Comparison of ENCODE assay signal across 8 cellular contexts in the genomic region with DNA sequence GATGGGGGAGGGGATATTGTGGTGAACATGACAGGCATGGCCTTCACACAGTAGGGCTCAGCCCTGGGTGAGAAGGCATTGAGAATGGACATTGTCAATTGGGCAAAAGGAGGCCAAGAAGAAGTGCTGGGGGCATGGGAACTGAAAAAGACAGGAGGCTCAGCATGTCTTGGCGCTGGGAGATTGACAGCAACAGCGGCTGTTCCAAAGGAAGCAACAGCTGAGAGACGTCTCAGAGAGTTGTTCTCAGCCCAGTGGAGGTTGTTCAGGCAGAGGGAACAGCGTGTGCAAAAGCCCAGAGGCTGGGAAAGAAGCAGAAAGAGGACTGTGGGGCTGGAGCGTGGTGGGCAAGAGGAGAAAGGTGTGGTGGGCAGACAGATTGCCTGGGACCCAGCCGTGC. TPM values are rescaled to one million over a fixed set of nuclear protein-coding genes. Genes with fewer than 3 reads are reported as not detected.
A peak's percentile ranks its signal among the peaks of the same experiment; 100 is the strongest.
DNase-seq lines count a peak whose midpoint lies in the region; ATAC-seq and TF ChIP-seq lines count a peak whose summit lies in the region.
"Not testable (repeated sequence)": the region's sequence is repeated elsewhere in the genome, so short reads cannot be mapped to it uniquely, and the experiment has no call there.

No MANE protein-coding gene starts in this region.

- not testable (repeated sequence) for H2AFZ ChIP-seq in H9 (ENCODE audit: low read length)

- H3K18ac ChIP-seq in H9 (ENCODE audit: insufficient read length, low read depth, low read length) = not testable (repeated sequence)

- intact Hi-C loops in CD14-positive monocyte (cut with micrococcal nuclease) = not testable (repeated sequence)

- not testable (repeated sequence) for H4K8ac ChIP-seq in H9 (replicated peaks; ENCODE audit: insufficient read length, low read depth, low read length)

- H3K4me1 Mint-ChIP-seq in CD14-positive monocyte (peaks cover 10% of the 10 kb centered on the region), H9 (peaks cover 38 to 42% of the 10 kb centered on the region in 2 experiments), immature natural killer cell (peaks cover 0 to 10% of the 10 kb centered on the region in 2 donors)
- peaks cover 14% of the 10 kb centered on the region for H3K4me1 Mint-ChIP-seq in activated CD8-positive, alpha-beta T cell treated with anti-CD3 and anti-CD28 coated beads, Interleukin-2, amount 10 ng/mL, durations not matched to agents 7 days and 5 days (ENCODE audit: low read depth)
- peaks cover 12% of the 10 kb centered on the region for H3K4me1 Mint-ChIP-seq in activated naive CD8-positive, alpha-beta T cell (ENCODE audit: low read depth)
- H3K4me1 Mint-ChIP-seq in natural killer cell treated with Interleukin-12 subunit alpha and Interleukin-12 subunit beta and Interleukin-15 and Interleukin-18, amount 100 ng/mL, for 72 hours (ENCODE audit: low read depth in 2 of 2) = peaks cover 9 to 10% of the 10 kb centered on the region in 2 donors
- H3K4me1 Mint-ChIP-seq in stimulated activated memory B cell treated with anti-CD40 and anti-IgM and Interleukin-4, amounts not matched to agents 10 μg/mL and 1 μg/mL and 100 μg/mL, for 72 hours = peaks cover 23% of the 10 kb centered on the region

- POLR2A ChIA-PET in activated CD8-positive, alpha-beta T cell treated with anti-CD3 and anti-CD28 coated beads, Interleukin-2, amount 10 ng/mL, durations not matched to agents 7 days and 5 days (lab: Charles Lee) = not testable (repeated sequence)

- CTCF ChIA-PET in activated CD8-positive, alpha-beta T cell treated with anti-CD3 and anti-CD28 coated beads, Interleukin-2, amount 10 ng/mL, durations not matched to agents 7 days and 5 days (lab: Charles Lee) = interaction anchor here (0.6 to 2.0 kb wide), 19 partner anchors 9 to 260 kb away, joined by 3 to 13 read pairs (median 4); no protein-coding TSS in a partner anchor

- not testable (repeated sequence) for H3K23me2 ChIP-seq in H9 (ENCODE audit: insufficient read length, low read depth, low read length, poor library complexity, severe bottlenecking)

- not testable (repeated sequence) for H3K4me1 ChIP-seq in H9 (ENCODE audit: insufficient read depth, low read length)

- not testable (repeated sequence) for H3K27ac ChIP-seq in H9 (ENCODE audit: insufficient read length, low read depth, low read length)
- peak overlapping the region; percentile 57; the same call in 1 of the 2 replicates for H3K27ac ChIP-seq in VCaP

- not testable (repeated sequence) for H3K9ac ChIP-seq in H9 (ENCODE audit: extremely low read depth, insufficient read length, low read length)

- H4K5ac ChIP-seq in H9 (ENCODE audit: insufficient read length, low read depth, low read length) = not testable (repeated sequence)

- H3K79me2 ChIP-seq in H9 (ENCODE audit: insufficient read depth, low read length) = not testable (repeated sequence)

- no CpG with 5 or more reads among the region's 6 CpGs for WGBS in H9 (ENCODE audit: extremely low coverage, insufficient read length, low lambda C conversion rate)

- not testable (repeated sequence) for H3K27me3 ChIP-seq in H9 (ENCODE audit: insufficient read depth, low read length)

- not testable (repeated sequence) for DNase-seq in CD14-positive monocyte (ENCODE audit: low spot score); H9; activated CD8-positive, alpha-beta T cell treated with anti-CD3 and anti-CD28 coated beads, Interleukin-2, amount 10 ng/mL, durations not matched to agents 7 days and 5 days; immature natural killer cell; natural killer cell treated with Interleukin-12 subunit alpha and Interleukin-12 subunit beta and Interleukin-15 and Interleukin-18, amount 100 ng/mL, for 72 hours (ENCODE audit: low spot score)

- not testable (repeated sequence) for TF ChIP-seq CTCF in CD14-positive monocyte (IDR thresholded peaks at IDR 0.05); H9 (conservative IDR thresholded peaks at IDR 0.05); VCaP (conservative IDR thresholded peaks at IDR 0.05)

- H3K56ac ChIP-seq in H9 (ENCODE audit: insufficient read length, low read depth, low read length) = not testable (repeated sequence)

- not testable (repeated sequence) for H2BK15ac ChIP-seq in H9 (ENCODE audit: low read depth, low read length)

- H3K9me3 ChIP-seq in H9 (ENCODE audit: control insufficient read depth, low read depth, low read length) = not testable (repeated sequence)

- not testable (repeated sequence) for H4K91ac ChIP-seq in H9 (ENCODE audit: insufficient read length, low read depth, low read length)

- H3K9me3 Mint-ChIP-seq in CD14-positive monocyte; H9; activated CD8-positive, alpha-beta T cell treated with anti-CD3 and anti-CD28 coated beads, Interleukin-2, amount 10 ng/mL, durations not matched to agents 7 days and 5 days (ENCODE audit: insufficient read depth); activated naive CD8-positive, alpha-beta T cell (ENCODE audit: low read depth); immature natural killer cell; natural killer cell treated with Interleukin-12 subunit alpha and Interleukin-12 subunit beta and Interleukin-15 and Interleukin-18, amount 100 ng/mL, for 72 hours; stimulated activated memory B cell treated with anti-CD40 and anti-IgM and Interleukin-4, amounts not matched to agents 10 μg/mL and 1 μg/mL and 100 μg/mL, for 72 hours: not testable (repeated sequence)

- H3K14ac ChIP-seq in H9 (ENCODE audit: insufficient read depth, low read length) = not testable (repeated sequence)

- H3K36me3 Mint-ChIP-seq in CD14-positive monocyte; H9 (ENCODE audit: insufficient read depth in 1 of 3, low read depth in 3 of 3); activated CD8-positive, alpha-beta T cell treated with anti-CD3 and anti-CD28 coated beads, Interleukin-2, amount 10 ng/mL, durations not matched to agents 7 days and 5 days (ENCODE audit: low read depth); activated naive CD8-positive, alpha-beta T cell; immature natural killer cell; natural killer cell treated with Interleukin-12 subunit alpha and Interleukin-12 subunit beta and Interleukin-15 and Interleukin-18, amount 100 ng/mL, for 72 hours; stimulated activated memory B cell treated with anti-CD40 and anti-IgM and Interleukin-4, amounts not matched to agents 10 μg/mL and 1 μg/mL and 100 μg/mL, for 72 hours: not testable (repeated sequence)

- not testable (repeated sequence) for H2BK120ac ChIP-seq in H9 (ENCODE audit: low read depth, low read length, poor library complexity, severe bottlenecking)

- not testable (repeated sequence) for H2BK12ac ChIP-seq in H9 (ENCODE audit: insufficient read length, low read depth, low read length)

- H3K4me2 ChIP-seq in H9 (ENCODE audit: insufficient read depth, insufficient read length, low read length) = not testable (repeated sequence)

- not testable (repeated sequence) for H3T11ph ChIP-seq in H9 (ENCODE audit: low read length)

- not testable (repeated sequence) for H3K4ac ChIP-seq in H9 (ENCODE audit: low read depth, low read length)

- H2BK5ac ChIP-seq in H9 (ENCODE audit: insufficient read length, low read length) = not testable (repeated sequence)

- not testable (repeated sequence) for H2BK20ac ChIP-seq in H9 (ENCODE audit: low read depth, low read length, poor library complexity, severe bottlenecking)

- H3K23ac ChIP-seq in H9 (ENCODE audit: insufficient read length, low read depth, low read length) = not testable (repeated sequence)

- H3K27ac Mint-ChIP-seq in CD14-positive monocyte = peak overlapping the region in 1 of 7 donors; percentile 65
- H3K27ac Mint-ChIP-seq in H9 = peak overlapping the region in 1 of 3 experiments; percentile 44; a peak in 2 of 7 replicates
- not testable (repeated sequence) for H3K27ac Mint-ChIP-seq in activated CD8-positive, alpha-beta T cell treated with anti-CD3 and anti-CD28 coated beads, Interleukin-2, amount 10 ng/mL, durations not matched to agents 7 days and 5 days; stimulated activated memory B cell treated with anti-CD40 and anti-IgM and Interleukin-4, amounts not matched to agents 10 μg/mL and 1 μg/mL and 100 μg/mL, for 72 hours
- peak overlapping the region; percentile 68 for H3K27ac Mint-ChIP-seq in activated naive CD8-positive, alpha-beta T cell
- peak overlapping the region in 2 of 6 donors; percentile 30 to 71 for H3K27ac Mint-ChIP-seq in immature natural killer cell
- peak overlapping the region in 1 of 2 donors; percentile 12 for H3K27ac Mint-ChIP-seq in natural killer cell treated with Interleukin-12 subunit alpha and Interleukin-12 subunit beta and Interleukin-15 and Interleukin-18, amount 100 ng/mL, for 72 hours

- H3K4me3 Mint-ChIP-seq in CD14-positive monocyte = peak overlapping the region; percentile 54 to 64
- peak overlapping the region; percentile 13 to 73; a peak in 3 of 5 replicates for H3K4me3 Mint-ChIP-seq in H9
- peak overlapping the region; percentile 23 for H3K4me3 Mint-ChIP-seq in activated CD8-positive, alpha-beta T cell treated with anti-CD3 and anti-CD28 coated beads, Interleukin-2, amount 10 ng/mL, durations not matched to agents 7 days and 5 days
- H3K4me3 Mint-ChIP-seq in activated naive CD8-positive, alpha-beta T cell = peak overlapping the region; percentile 76
- peak overlapping the region in 4 of 5 donors; percentile 54 to 64 (median 62) for H3K4me3 Mint-ChIP-seq in immature natural killer cell
- peak overlapping the region; percentile 94 for H3K4me3 Mint-ChIP-seq in natural killer cell treated with Interleukin-12 subunit alpha and Interleukin-12 subunit beta and Interleukin-15 and Interleukin-18, amount 100 ng/mL, for 72 hours
- peak overlapping the region; percentile 62 for H3K4me3 Mint-ChIP-seq in stimulated activated memory B cell treated with anti-CD40 and anti-IgM and Interleukin-4, amounts not matched to agents 10 μg/mL and 1 μg/mL and 100 μg/mL, for 72 hours

- H3K27me3 Mint-ChIP-seq in CD14-positive monocyte (ENCODE audit: low read depth in 3 of 3) = peaks cover 40 to 75% (median 70%) of the 10 kb centered on the region in 3 donors
- H3K27me3 Mint-ChIP-seq in H9 (ENCODE audit: low read depth) = peaks cover 42% of the 10 kb centered on the region
- H3K27me3 Mint-ChIP-seq in activated CD8-positive, alpha-beta T cell treated with anti-CD3 and anti-CD28 coated beads, Interleukin-2, amount 10 ng/mL, durations not matched to agents 7 days and 5 days (ENCODE audit: low read depth) = peaks cover 45% of the 10 kb centered on the region
- H3K27me3 Mint-ChIP-seq in activated naive CD8-positive, alpha-beta T cell = not testable (repeated sequence)
- H3K27me3 Mint-ChIP-seq in immature natural killer cell (ENCODE audit: low read depth in 3 of 3) = peaks cover 3 to 12% (median 8%) of the 10 kb centered on the region in 3 donors
- H3K27me3 Mint-ChIP-seq in natural killer cell treated with Interleukin-12 subunit alpha and Interleukin-12 subunit beta and Interleukin-15 and Interleukin-18, amount 100 ng/mL, for 72 hours = peaks cover 27 to 32% of the 10 kb centered on the region in 2 donors
- H3K27me3 Mint-ChIP-seq in stimulated activated memory B cell treated with anti-CD40 and anti-IgM and Interleukin-4, amounts not matched to agents 10 μg/mL and 1 μg/mL and 100 μg/mL, for 72 hours = peaks cover 83% of the 10 kb centered on the region

- ATAC-seq in activated CD8-positive, alpha-beta T cell treated with anti-CD3 and anti-CD28 coated beads, Interleukin-2, amount 10 ng/mL, durations not matched to agents 7 days and 5 days; natural killer cell treated with Interleukin-12 subunit alpha and Interleukin-12 subunit beta and Interleukin-15 and Interleukin-18, amount 100 ng/mL, for 72 hours; stimulated activated memory B cell treated with anti-CD40 and anti-IgM and Interleukin-4, amounts not matched to agents 10 μg/mL and 1 μg/mL and 100 μg/mL, for 72 hours: not testable (repeated sequence)

- H4K20me1 ChIP-seq in H9 (ENCODE audit: control insufficient read depth, insufficient read depth, insufficient read length) = not testable (repeated sequence)

- H3K79me1 ChIP-seq in H9 (ENCODE audit: insufficient read depth, low read depth, low read length, poor library complexity, severe bottlenecking) = not testable (repeated sequence)

- H2AK5ac ChIP-seq in H9 (ENCODE audit: insufficient read length, low read length) = not testable (repeated sequence)

RNA-seq across cellular contexts. Expression of gene UNC93B1, which starts 47.7 kb away (rescaled TPM):
- 100 to 1,000 TPM; 185 to 220 TPM for polyA plus RNA-seq in CD14-positive monocyte
- total RNA-seq in H9 (2021) = 21.7 and 23.3 TPM in 2 replicates
- total RNA-seq in activated CD8-positive, alpha-beta T cell treated with anti-CD3 and anti-CD28 coated beads, Interleukin-2, amount 10 ng/mL, durations not matched to agents 7 days and 5 days = 10 to 100 TPM; 27.8 to 29.8 TPM
- polyA plus RNA-seq in immature natural killer cell = 10 to 100 TPM; 29.7 to 42.7 (median 38.6) TPM
- total RNA-seq in natural killer cell treated with Interleukin-12 subunit alpha and Interleukin-12 subunit beta and Interleukin-15 and Interleukin-18, amount 100 ng/mL, for 72 hours = 10 to 100 TPM; 13.5 to 13.6 TPM

RNA-seq across cellular contexts. Expression of gene ALDH3B1, which starts 53.9 kb away (rescaled TPM):
- polyA plus RNA-seq in CD14-positive monocyte = 10 to 100 TPM; 79.8 to 86.7 TPM
- not detected in 2 replicates for total RNA-seq in H9 (2021)
- total RNA-seq in activated CD8-positive, alpha-beta T cell treated with anti-CD3 and anti-CD28 coated beads, Interleukin-2, amount 10 ng/mL, durations not matched to agents 7 days and 5 days = not detected
- 1 to 10 TPM in 2 of 3 donors, not detected in 1; 3.4 to 3.8 TPM for polyA plus RNA-seq in immature natural killer cell
- under 1 TPM; 0.25 to 0.98 TPM for total RNA-seq in natural killer cell treated with Interleukin-12 subunit alpha and Interleukin-12 subunit beta and Interleukin-15 and Interleukin-18, amount 100 ng/mL, for 72 hours

Comparison
In these comparisons a context has a peak if more than half of its experiments do, and no peak if none do; other contexts are left out.
1. H3K4me3 Mint-ChIP-seq: peak in every context shown above with its lines; median percentile 94 in natural killer cell treated with Interleukin-12 subunit alpha and Interleukin-12 subunit beta and Interleukin-15 and Interleukin-18, amount 100 ng/mL, for 72 hours; 76 in activated naive CD8-positive, alpha-beta T cell; 62 in immature natural killer cell; 62 in stimulated activated memory B cell treated with anti-CD40 and anti-IgM and Interleukin-4, amounts not matched to agents 10 μg/mL and 1 μg/mL and 100 μg/mL, for 72 hours; 59 in CD14-positive monocyte; 43 in H9; 23 in activated CD8-positive, alpha-beta T cell treated with anti-CD3 and anti-CD28 coated beads, Interleukin-2, amount 10 ng/mL, durations not matched to agents 7 days and 5 days.